Comparison of ENCODE assay signal across 8 cellular contexts in the genomic region with DNA sequence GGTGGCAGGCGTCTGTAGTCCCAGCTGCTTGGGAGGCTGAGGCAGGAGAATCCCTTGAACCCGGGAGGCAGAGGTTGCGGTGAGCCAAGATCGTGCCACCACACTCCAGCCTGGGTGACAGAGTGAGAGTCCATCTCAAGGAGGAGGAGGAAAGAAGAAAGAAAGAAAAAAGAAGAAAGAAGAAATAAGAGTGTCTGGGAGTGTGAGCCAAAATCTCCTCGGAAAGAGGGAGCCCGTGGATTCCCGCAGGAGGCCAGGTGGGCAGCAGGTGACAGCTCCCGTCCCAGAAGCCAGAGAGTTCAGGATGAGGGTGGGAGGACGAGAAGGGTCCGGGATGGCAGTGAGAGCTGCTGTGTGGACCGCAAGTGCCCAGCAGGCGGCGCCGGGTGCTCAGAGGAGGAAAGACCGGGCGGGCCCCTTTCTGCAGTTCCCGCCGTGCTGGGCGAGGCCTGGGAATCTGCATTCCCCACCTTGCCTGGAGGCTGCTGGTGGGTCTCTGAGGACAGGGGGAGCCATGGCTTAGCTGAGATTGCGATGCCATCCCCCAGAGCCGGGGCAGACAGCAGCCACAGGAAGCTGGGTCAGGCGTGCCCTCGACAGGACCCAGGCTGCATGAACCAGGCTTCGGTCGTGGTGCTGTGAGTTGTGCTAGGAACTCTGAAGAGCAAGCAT. TPM values are rescaled to one million over a fixed set of nuclear protein-coding genes. Genes with fewer than 3 reads are reported as not detected.
DNase-seq lines count a peak whose midpoint lies in the region; ATAC-seq and TF ChIP-seq lines count a peak whose summit lies in the region.

No MANE protein-coding gene starts in this region.

- H3K4me3 Mint-ChIP-seq in activated CD4-positive, alpha-beta memory T cell treated with anti-CD3 and anti-CD28 coated beads, Interleukin-2, amount 10 ng/mL, durations not matched to agents 7 days and 5 days: no peak overlapping the region
- H3K4me3 Mint-ChIP-seq in memory B cell: peak overlapping the region; percentile 15

- no peak overlapping the region for H3K4me3 ChIP-seq in dorsolateral prefrontal cortex

- H3K27me3 ChIP-seq in dorsolateral prefrontal cortex: no peaks in the 10 kb centered on the region

- no peaks in the 10 kb centered on the region for H3K9me3 Mint-ChIP-seq in activated CD4-positive, alpha-beta memory T cell treated with anti-CD3 and anti-CD28 coated beads, Interleukin-2, amount 10 ng/mL, durations not matched to agents 7 days and 5 days
- H3K9me3 Mint-ChIP-seq in memory B cell: peaks cover 2% of the 10 kb centered on the region

- no peak overlapping the region for H3K27ac Mint-ChIP-seq in activated CD4-positive, alpha-beta memory T cell treated with anti-CD3 and anti-CD28 coated beads, Interleukin-2, amount 10 ng/mL, durations not matched to agents 7 days and 5 days
- H3K27ac Mint-ChIP-seq in memory B cell: no peak overlapping the region

- TF ChIP-seq CTCF in dorsolateral prefrontal cortex (IDR thresholded peaks at IDR 0.05 in 54 of 56, conservative IDR thresholded peaks at IDR 0.05 in 2 of 56; ENCODE audit: low read depth in 1 of 56, partially characterized antibody in 56 of 56): peak; percentile 57 to 95 (median 87)

- no peaks in the 10 kb centered on the region for H3K36me3 Mint-ChIP-seq in activated CD4-positive, alpha-beta memory T cell treated with anti-CD3 and anti-CD28 coated beads, Interleukin-2, amount 10 ng/mL, durations not matched to agents 7 days and 5 days (ENCODE audit: low read depth)
- H3K36me3 Mint-ChIP-seq in memory B cell: no peaks in the 10 kb centered on the region

- peak; percentile 58 for DNase-seq in DMS53 treated with DMSO at 0.1 percent for 48 hours (lab: John Stamatoyannopoulos, UW; ENCODE audit: unreplicated experiment)
- DNase-seq in NCI-H748 (lab: John Stamatoyannopoulos, UW; ENCODE audit: unreplicated experiment): peak; percentile 75
- DNase-seq in activated CD4-positive, alpha-beta memory T cell treated with anti-CD3 and anti-CD28 coated beads, Interleukin-2, amount 10 ng/mL, durations not matched to agents 7 days and 5 days: peak; percentile 71
- DNase-seq in dorsolateral prefrontal cortex: peak in 8 of 10 donors; percentile 57 to 79 (median 64)
- DNase-seq in memory B cell (ENCODE audit: low spot score in 2 of 2): peak; percentile 57 to 60
- peak; percentile 85 for DNase-seq in stimulated activated CD8-positive, alpha-beta memory T cell treated with anti-CD3 and anti-CD28 coated beads, Interleukin-4, amount 100 ng/mL, for 48 hours

- POLR2A ChIA-PET in activated CD4-positive, alpha-beta memory T cell treated with anti-CD3 and anti-CD28 coated beads, Interleukin-2, amount 10 ng/mL, durations not matched to agents 7 days and 5 days (lab: Charles Lee): interaction anchor here (1.6 to 1.9 kb wide), 2 partner anchors 29 to 39 kb away, joined by 5 to 18 read pairs; no protein-coding TSS in a partner anchor

- peaks cover 32% of the 10 kb centered on the region for H3K27me3 Mint-ChIP-seq in activated CD4-positive, alpha-beta memory T cell treated with anti-CD3 and anti-CD28 coated beads, Interleukin-2, amount 10 ng/mL, durations not matched to agents 7 days and 5 days
- peaks cover 19% of the 10 kb centered on the region for H3K27me3 Mint-ChIP-seq in memory B cell

- peak; percentile 60 for ATAC-seq in HG02759 (IDR thresholded peaks at IDR 0.05; ENCODE audit: unreplicated experiment)
- peak; percentile 94 for ATAC-seq in memory B cell (ENCODE audit: low read depth)
- no peak for ATAC-seq in GM21423 (IDR thresholded peaks at IDR 0.05; ENCODE audit: unreplicated experiment)

- H3K4me1 Mint-ChIP-seq in activated CD4-positive, alpha-beta memory T cell treated with anti-CD3 and anti-CD28 coated beads, Interleukin-2, amount 10 ng/mL, durations not matched to agents 7 days and 5 days: peaks cover 8% of the 10 kb centered on the region
- peaks cover 11% of the 10 kb centered on the region for H3K4me1 Mint-ChIP-seq in memory B cell

- intact Hi-C loops in dorsolateral prefrontal cortex (cut with DNase I): loop anchor here (2.0 kb wide), 2 partner anchors 38 to 40 kb away; no protein-coding TSS in a partner anchor

- CTCF ChIA-PET in activated CD4-positive, alpha-beta memory T cell treated with anti-CD3 and anti-CD28 coated beads, Interleukin-2, amount 10 ng/mL, durations not matched to agents 7 days and 5 days (lab: Charles Lee): interaction anchor here (0.6 to 7.3 kb wide), 16 partner anchors 10 to 190 kb away, joined by 3 to 117 read pairs (median 4); no protein-coding TSS in a partner anchor

- H3K27ac ChIP-seq in dorsolateral prefrontal cortex: no peak overlapping the region

RNA-seq across cellular contexts. Expression of a gene that starts 17.1 kb away (rescaled TPM):
- total RNA-seq in activated CD4-positive, alpha-beta memory T cell treated with anti-CD3 and anti-CD28 coated beads, Interleukin-2, amount 10 ng/mL, durations not matched to agents 7 days and 5 days: under 1 TPM; 0.78 to 0.88 TPM
- total RNA-seq in dorsolateral prefrontal cortex: 10 to 100 TPM in 74 of 120 experiments, 1 to 10 TPM in 46; 6.1 to 23.5 (median 11.7) TPM

RNA-seq across cellular contexts. Expression of a gene that starts 39.1 kb away (rescaled TPM):
- 10 to 100 TPM in 1 of 2 experiments, 1 to 10 TPM in 1; 9.7 to 10.2 TPM for total RNA-seq in activated CD4-positive, alpha-beta memory T cell treated with anti-CD3 and anti-CD28 coated beads, Interleukin-2, amount 10 ng/mL, durations not matched to agents 7 days and 5 days
- 100 to 1,000 TPM in 10 of 120 experiments, 10 to 100 TPM in 110; 43.5 to 134 (median 75.1) TPM for total RNA-seq in dorsolateral prefrontal cortex
